ENCODE assay signal across 21 cellular contexts in genomic region chr12:70640901-70641300, GRCh38.
"Had no signal": no experiment of that assay in that cellular context is flagged by ENCODE, and none has a peak within 500 bp of the region (broad histone marks: within the 10 kb centered on the region; RNA-seq: fewer than 3 reads in every experiment).

No MANE protein-coding gene starts in this region.

- H3K9me3 ChIP-seq: SJSA1 had no signal

- H3K27ac ChIP-seq: SJSA1, SK-N-MC had no signal

- H3K36me3 ChIP-seq: SJSA1 had no signal

- DNase-seq: KBM-7, MV-4-11, NCI-H1048, NCI-H1105 treated with DMSO at 0.1 percent for 48 hours, NCI-H1417 treated with DMSO at 0.1 percent for 48 hours, NCI-H146, NCI-H1694 treated with DMSO at 0.1 percent for 48 hours, NCI-H1930, NCI-H2081, NCI-H2107, NCI-H2227 treated with DMSO at 0.1 percent for 48 hours, NCI-H524, NCI-H526 treated with DMSO at 0.1 percent for 48 hours, NCI-H774, Right ventricle myocardium superior, RPMI8226, SIG-M5, SW 1271, T-cell had no signal

- H3K27me3 ChIP-seq: SJSA1 had no signal

- H3K4me3 ChIP-seq: SJSA1, SK-N-MC had no signal
